Comparison of ENCODE assay signal across 34 cellular contexts in the genomic region with DNA sequence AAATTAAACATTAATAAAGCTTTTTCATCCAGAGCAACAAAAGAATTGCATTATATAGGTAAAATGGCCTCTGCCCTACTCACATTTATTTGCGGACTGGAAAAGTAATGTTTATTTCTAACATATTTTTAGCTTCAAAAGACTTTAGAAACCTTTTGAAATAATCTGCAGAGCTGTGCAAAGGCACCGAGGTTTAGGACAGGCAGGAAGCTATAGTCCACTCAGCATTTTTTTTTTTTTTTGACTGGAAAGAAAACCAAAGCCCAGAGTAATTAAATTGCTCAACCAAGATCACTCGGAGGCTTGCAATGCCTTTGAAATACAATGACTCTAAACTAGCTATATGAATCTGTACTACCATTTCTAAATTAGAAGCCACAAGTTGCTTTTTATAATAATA. TPM values are rescaled to one million over a fixed set of nuclear protein-coding genes. Genes with fewer than 3 reads are reported as not detected.
"Had no signal": no experiment of that assay in that cellular context is flagged by ENCODE, and none has a peak within 500 bp of the region (broad histone marks: within the 10 kb centered on the region; RNA-seq: fewer than 3 reads in every experiment).

No MANE protein-coding gene starts in this region.

- H3K4me1 ChIP-seq: adrenal gland, body of pancreas, breast epithelium had no signal

- H3K36me3 ChIP-seq: adrenal gland, brain microvascular endothelial cell, breast epithelium had no signal

- H3K27me3 ChIP-seq: adrenal gland, body of pancreas, brain microvascular endothelial cell, breast epithelium had no signal

- H3K9me3 ChIP-seq: adrenal gland, body of pancreas, breast epithelium had no signal

- ATAC-seq: activated CD8-positive, alpha-beta T cell treated with anti-CD3 and anti-CD28 coated beads for 36 hours; activated naive CD4-positive, alpha-beta T cell treated with anti-CD3 and anti-CD28 coated beads, Interleukin-2, amount 50 U/mL, for 72 hours; activated T-cell treated with anti-CD3 and anti-CD28 coated beads, Interleukin-2, amount 50 U/mL, for 4 hours; activated T-cell treated with anti-CD3 and anti-CD28 coated beads, Interleukin-2, amount 50 U/mL, for 72 hours; activated T-helper 17 cell treated with anti-CD3 and anti-CD28 coated beads, Interleukin-2, amount 50 U/mL, for 72 hours; body of pancreas had no signal

- H3K4me3 ChIP-seq: adrenal gland, body of pancreas, breast epithelium had no signal

- H3K27ac ChIP-seq: adrenal gland, body of pancreas, brain microvascular endothelial cell, breast epithelium, VCaP had no signal

- DNase-seq: activated B cell treated with CpG ODN at 0.5 μM for 24 hours; activated CD4-positive, alpha-beta memory T cell treated with anti-CD3 and anti-CD28 coated beads for 36 hours; activated CD4-positive, alpha-beta T cell treated with anti-CD3 and anti-CD28 coated beads for 4 hours; activated CD4-positive, alpha-beta T cell treated with anti-CD3 and anti-CD28 coated beads, Interleukin-2, amount 10 ng/mL, durations not matched to agents 24 days and 14 days; activated CD4-positive, alpha-beta T cell treated with anti-CD3 and anti-CD28 coated beads, Interleukin-2, amount 50 U/mL, for 1 hour; activated CD4-positive, alpha-beta T cell treated with anti-CD3 and anti-CD28 coated beads, Interleukin-2, amount 50 U/mL, for 4 hours; activated CD4-positive, CD25-positive, alpha-beta regulatory T cell treated with anti-CD3 and anti-CD28 coated beads, Interleukin-2, amount 50 U/mL, for 72 hours; activated CD8-positive, alpha-beta memory T cell treated with anti-CD3 and anti-CD28 coated beads, Interleukin-2, amount 50 U/mL, for 4 hours; activated CD8-positive, alpha-beta T cell treated with anti-CD3 and anti-CD28 coated beads for 36 hours; activated effector memory CD4-positive, alpha-beta T cell treated with anti-CD3 and anti-CD28 coated beads, Interleukin-2, amount 50 U/mL, for 16 hours; activated gamma-delta T cell treated with Interleukin-2 at 50 U/mL for 16 hours; activated naive CD4-positive, alpha-beta T cell; activated naive CD4-positive, alpha-beta T cell treated with anti-CD3 and anti-CD28 coated beads for 36 hours; activated naive CD4-positive, alpha-beta T cell treated with anti-CD3 and anti-CD28 coated beads, Interleukin-2, amount 50 U/mL, for 16 hours; activated naive CD8-positive, alpha-beta T cell treated with anti-CD3 and anti-CD28 coated beads for 36 hours; activated T-cell treated with anti-CD3 and anti-CD28 coated beads for 4 hours; activated T-cell treated with anti-CD3 and anti-CD28 coated beads, Interleukin-2, amount 50 U/mL, for 1 hour; activated T-cell treated with anti-CD3 and anti-CD28 coated beads, Interleukin-2, amount 50 U/mL, for 4 hours; activated T-cell treated with anti-CD3 and anti-CD28 coated beads, Interleukin-2, amount 50 U/mL, for 72 hours; adrenal gland; amniotic stem cell; aorta; body of pancreas; brain microvascular endothelial cell; central memory CD4-positive, alpha-beta T cell; T-helper 2 cell; T-helper 9 cell had no signal

RNA-seq across cellular contexts. Expression of gene BARX2, which starts 19.1 kb away (rescaled TPM):
- total RNA-seq: activated B cell treated with CpG ODN at 0.5 μM for 24 hours; activated CD8-positive, alpha-beta T cell treated with anti-CD3 and anti-CD28 coated beads for 36 hours; activated T-helper 17 cell treated with anti-CD3 and anti-CD28 coated beads, Interleukin-2, amount 50 U/mL, for 72 hours; adrenal gland; aorta; astrocyte; cardiac septum; cerebellum had no signal
